ENCODE assay signal across 7 cellular contexts in the genomic region with DNA sequence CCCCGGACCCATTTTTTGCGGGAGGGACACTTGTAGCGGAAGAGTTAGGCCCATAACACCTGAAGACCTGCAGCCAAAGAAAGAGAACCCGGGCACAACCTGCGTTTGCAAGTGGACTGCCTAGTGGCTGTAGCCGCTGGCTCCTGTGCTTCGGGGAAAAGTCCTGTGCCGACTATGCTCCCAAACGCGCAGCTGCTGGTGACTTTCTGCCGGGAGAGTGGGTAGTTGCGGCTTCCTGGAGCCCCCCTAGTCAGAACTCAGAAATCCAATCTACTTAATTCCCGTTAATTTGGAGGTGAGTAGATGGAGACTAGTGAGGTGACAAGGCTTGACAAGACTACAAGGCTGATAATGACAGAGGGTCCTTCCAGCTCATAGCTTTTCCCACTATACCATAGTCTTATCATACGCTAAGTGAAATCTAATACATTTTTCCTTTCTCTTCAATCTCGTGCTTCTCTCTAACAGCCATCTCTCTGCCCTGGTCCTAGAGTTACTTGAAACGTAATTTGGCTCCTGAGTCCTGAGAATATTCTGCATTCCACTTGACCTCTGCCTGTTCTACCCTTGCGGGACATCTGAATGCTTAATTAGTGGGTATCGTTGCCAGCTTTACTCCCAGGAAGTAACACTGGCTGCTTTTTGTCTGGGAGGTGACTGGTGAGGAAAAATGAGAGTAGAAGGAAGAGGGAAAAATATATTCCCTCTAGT. TPM values are rescaled to one million over a fixed set of nuclear protein-coding genes. Genes with fewer than 3 reads are reported as not detected.
A peak's percentile ranks its signal among the peaks of the same experiment; 100 is the strongest.
DNase-seq lines count a peak whose midpoint lies in the region; ATAC-seq, FAIRE-seq and TF ChIP-seq lines count a peak whose summit lies in the region.

No MANE protein-coding gene starts in this region.

- H3K4me2 ChIP-seq in PC-9 = peak overlapping the region; percentile 84

- FAIRE-seq in bronchial epithelial cell (lab: Jason Lieb, UNC) (no peak), H54 (lab: Jason Lieb, UNC) (no peak)

- peak overlapping the region; percentile 97 for H2AFZ ChIP-seq in PC-9

- intact Hi-C loops in PC-9 (cut with micrococcal nuclease; ENCODE audit: unreplicated experiment) = loop anchor here (1.0 kb wide), 2 partner anchors 50 kb away; no protein-coding TSS in a partner anchor

- no peaks in the 10 kb centered on the region for H3K9me2 ChIP-seq in PC-9 (ENCODE audit: insufficient read depth)

- peak; percentile 7 for ATAC-seq in HG03064 (IDR thresholded peaks at IDR 0.05; ENCODE audit: low read depth, unreplicated experiment)

- TF ChIP-seq POLR2A in H54 (IDR thresholded peaks at IDR 0.05; ENCODE audit: low read depth, low read length) = no peak

- H3F3A ChIP-seq in PC-9 (ENCODE audit: insufficient read depth, low read depth) = peaks cover 15% of the 10 kb centered on the region; the same call in 1 of the 2 replicates

- H3K27ac ChIP-seq in PC-9 = peak overlapping the region; percentile 44

- H3K79me2 ChIP-seq in PC-9 (ENCODE audit: low read depth) = peaks cover 67% of the 10 kb centered on the region

- H4K20me1 ChIP-seq in PC-9 (ENCODE audit: insufficient read depth) = 0 out of 2 replicates have a peak, but pooled peaks cover 4% of the 10 kb centered on the region

- POLR2A ChIA-PET in PC-9 (lab: Charles Lee; ENCODE audit: unreplicated experiment) = interaction anchor here (0.5 to 1.2 kb wide), 4 partner anchors 39 to 275 kb away, joined by 3 to 7 read pairs (median 4); a partner anchor contains a TSS

- TSS peak; percentile 74 for BruUV-seq in PC-9 (replicated peaks; lab: Mats Ljungman, UMichigan)

- DNase-seq in GM06990 (ENCODE audit: extremely low read depth, insufficient read length) = no peak
- DNase-seq in PC-9 = peak in 1 of 2 experiments; percentile 47
- DNase-seq in bronchial epithelial cell (ENCODE audit: low read depth) = peak; percentile 17
- DNase-seq in kidney glomerular epithelial cell (lab: John Stamatoyannopoulos, UW) = peak; percentile 70
- DNase-seq in stimulated activated CD8-positive, alpha-beta memory T cell treated with anti-CD3 and anti-CD28 coated beads, Interleukin-2, amount 100 ng/mL, for 48 hours (ENCODE audit: low read depth in 2 of 2) = peak; percentile 11 to 13
- no peak for DNase-seq in H54 (ENCODE audit: insufficient read length, low spot score)

- H3K4me3 ChIP-seq in GM06990 (replicated peaks; ENCODE audit: low read depth, low read length) (peak overlapping the region; percentile 95), PC-9 (peak overlapping the region; percentile 73), bronchial epithelial cell (ENCODE audit: low read depth, low read length) (peak overlapping the region; percentile 72)

- H3K36me3 ChIP-seq in GM06990 (ENCODE audit: control insufficient read depth, insufficient read depth, low read length) (0 out of 2 replicates have a peak, but pooled peaks cover 1% of the 10 kb centered on the region), PC-9 (ENCODE audit: low read depth) (peaks cover 7% of the 10 kb centered on the region; the same call in 1 of the 2 replicates), bronchial epithelial cell (ENCODE audit: control insufficient read depth, insufficient read depth, low read length) (no peaks in the 10 kb centered on the region)

- peaks cover 23% of the 10 kb centered on the region for H3K4me1 ChIP-seq in PC-9 (replicated peaks; ENCODE audit: insufficient read depth)

- CTCF ChIA-PET in PC-9 (lab: Charles Lee) = interaction anchor here (0.7 kb wide), 1 partner anchor 12 kb away, joined by 3 read pairs; no protein-coding TSS in a partner anchor

- TF ChIP-seq CTCF in GM06990 (IDR thresholded peaks at IDR 0.05; ENCODE audit: insufficient read depth, low read length, poor library complexity, severe bottlenecking) (no peak), PC-9 (conservative IDR thresholded peaks at IDR 0.05) (no peak), bronchial epithelial cell (IDR thresholded peaks at IDR 0.05; ENCODE audit: insufficient read depth, low read length, severe bottlenecking) (no peak)

- H3K27me3 ChIP-seq in GM06990 (replicated peaks; ENCODE audit: control insufficient read depth, insufficient read depth, low read length) = no peaks in the 10 kb centered on the region
- no peaks in the 10 kb centered on the region for H3K27me3 ChIP-seq in PC-9 (ENCODE audit: insufficient read depth, low read depth)
- no peaks in the 10 kb centered on the region for H3K27me3 ChIP-seq in bronchial epithelial cell (ENCODE audit: control insufficient read depth, insufficient read depth, low read length)

- H3K9me3 ChIP-seq in PC-9 (ENCODE audit: insufficient read depth, low read depth) = no peaks in the 10 kb centered on the region

RNA-seq across cellular contexts. Expression of a gene that starts 0.5 kb away (rescaled TPM):
- total RNA-seq in PC-9 (2021) (130 and 161 TPM in 2 replicates), bronchial epithelial cell (19.3 and 35.5 TPM in 2 replicates)

Comparison
In these comparisons a context has a peak if more than half of its experiments do, and no peak if none do; other contexts are left out.
1. DNase-seq: peak in bronchial epithelial cell (single experiment), kidney glomerular epithelial cell (single experiment) and stimulated activated CD8-positive, alpha-beta memory T cell treated with anti-CD3 and anti-CD28 coated beads, Interleukin-2, amount 100 ng/mL, for 48 hours (2 of 2); none in GM06990 (single experiment) and H54 (single experiment).
2. Peak in every context shown above with its lines, with median percentiles within 50 percentile points of each other: H3K4me3 ChIP-seq.